ENCODE assay signal across 38 cellular contexts in genomic region chr6:168341280-168341679, GRCh38. TPM values are rescaled to one million over a fixed set of nuclear protein-coding genes. Genes with fewer than 3 reads are reported as not detected.
"Had no signal": no experiment of that assay in that cellular context is flagged by ENCODE, and none has a peak within 500 bp of the region (broad histone marks: within the 10 kb centered on the region; RNA-seq: fewer than 3 reads in every experiment).

No MANE protein-coding gene starts in this region.

- H3K27ac Mint-ChIP-seq: activated naive CD4-positive, alpha-beta T cell treated with anti-CD3 and anti-CD28 coated beads for 36 hours; activated naive CD4-positive, alpha-beta T cell treated with anti-CD3 and anti-CD28 coated beads, Interleukin-2, amount 10 ng/mL, durations not matched to agents 7 days and 5 days; activated naive CD4-positive, alpha-beta T cell treated with anti-CD3 and anti-CD28 coated beads, Interleukin-2, amount 50 U/mL, for 24 hours; activated naive CD4-positive, alpha-beta T cell treated with anti-CD3 and anti-CD28 coated beads, Interleukin-2, amount 50 U/mL, for 72 hours; activated naive CD8-positive, alpha-beta T cell; activated naive CD8-positive, alpha-beta T cell treated with anti-CD3 and anti-CD28 coated beads for 36 hours; activated naive CD8-positive, alpha-beta T cell treated with anti-CD3 and anti-CD28 coated beads, Interleukin-2, amount 10 ng/mL, durations not matched to agents 7 days and 5 days; activated naive CD8-positive, alpha-beta T cell treated with anti-CD3 and anti-CD28 coated beads, Interleukin-2, amount 50 U/mL, for 24 hours; activated T-cell treated with anti-CD3 and anti-CD28 coated beads, Interleukin-2, amount 50 U/mL, for 24 hours; activated T-cell treated with anti-CD3 and anti-CD28 coated beads, Interleukin-2, amount 50 U/mL, for 72 hours; activated T-helper 1 cell treated with anti-CD3 and anti-CD28 coated beads, Interleukin-12 subunit alpha, Interleukin-12 subunit beta, Interleukin-2, Interleukin-4 antibody, amounts not matched to agents 30 ng/mL and 10 ng/mL and 1 ng/mL, durations not matched to agents 14 hours and 24 hours and 36 hours; activated T-helper 17 cell treated with anti-CD3 and anti-CD28 coated beads, Interleukin-2, amount 50 U/mL, for 72 hours; activated T-helper 2 cell treated with anti-CD3 and anti-CD28 coated beads, Interferon-gamma antibody, Interleukin-2, Interleukin-4, amounts not matched to agents 10 μg/mL and 5 μg/mL and 100 μg/mL, durations not matched to agents 14 hours and 24 hours and 36 hours had no signal

- DNase-seq: activated effector memory CD4-positive, alpha-beta T cell treated with anti-CD3 and anti-CD28 coated beads, Interleukin-2, amount 50 U/mL, for 16 hours; activated effector memory CD4-positive, alpha-beta T cell treated with Interleukin-2 at 50 U/mL for 16 hours; activated gamma-delta T cell; activated gamma-delta T cell treated with Interleukin-2 at 50 U/mL for 16 hours; activated naive CD4-positive, alpha-beta T cell; activated naive CD4-positive, alpha-beta T cell treated with anti-CD3 and anti-CD28 coated beads for 36 hours; activated naive CD4-positive, alpha-beta T cell treated with anti-CD3 and anti-CD28 coated beads, Interleukin-2, amount 10 ng/mL, durations not matched to agents 7 days and 5 days; activated naive CD4-positive, alpha-beta T cell treated with anti-CD3 and anti-CD28 coated beads, Interleukin-2, amount 50 U/mL, for 16 hours; activated naive CD4-positive, alpha-beta T cell treated with Interleukin-2 at 50 U/mL for 16 hours; activated naive CD8-positive, alpha-beta T cell treated with anti-CD3 and anti-CD28 coated beads for 36 hours; activated naive CD8-positive, alpha-beta T cell treated with anti-CD3 and anti-CD28 coated beads, Interleukin-2, amount 10 ng/mL, durations not matched to agents 7 days and 5 days; activated naive CD8-positive, alpha-beta T cell treated with anti-CD3 and anti-CD28 coated beads, Interleukin-2, amount 50 U/mL, for 24 hours; activated T-cell treated with anti-CD3 and anti-CD28 coated beads, Interleukin-2, amount 50 U/mL, for 1 hour; activated T-cell treated with anti-CD3 and anti-CD28 coated beads, Interleukin-2, amount 50 U/mL, for 24 hours; activated T-cell treated with anti-CD3 and anti-CD28 coated beads, Interleukin-2, amount 50 U/mL, for 4 hours; activated T-cell treated with anti-CD3 and anti-CD28 coated beads, Interleukin-2, amount 50 U/mL, for 48 hours; activated T-cell treated with anti-CD3 and anti-CD28 coated beads, Interleukin-2, amount 50 U/mL, for 72 hours; adrenal gland; amniotic stem cell; amygdala; anterior cingulate cortex; aorta; body of pancreas; brain microvascular endothelial cell; caudate nucleus; central memory CD4-positive, alpha-beta T cell; cerebellar nuclear complex had no signal

- H3K27ac ChIP-seq: adrenal gland, ascending aorta, body of pancreas, brain microvascular endothelial cell, breast epithelium, cardiac muscle cell had no signal

- ATAC-seq: activated naive CD4-positive, alpha-beta T cell treated with anti-CD3 and anti-CD28 coated beads, Interleukin-2, amount 50 U/mL, for 72 hours; activated naive CD8-positive, alpha-beta T cell treated with anti-CD3 and anti-CD28 coated beads, Interleukin-2, amount 50 U/mL, for 24 hours; activated T-cell treated with anti-CD3 and anti-CD28 coated beads, Interleukin-2, amount 50 U/mL, for 4 hours; activated T-cell treated with anti-CD3 and anti-CD28 coated beads, Interleukin-2, amount 50 U/mL, for 72 hours; activated T-helper 17 cell treated with anti-CD3 and anti-CD28 coated beads, Interleukin-2, amount 50 U/mL, for 72 hours; body of pancreas had no signal

- H3K4me3 Mint-ChIP-seq: activated naive CD4-positive, alpha-beta T cell treated with anti-CD3 and anti-CD28 coated beads for 36 hours; activated naive CD4-positive, alpha-beta T cell treated with anti-CD3 and anti-CD28 coated beads, Interleukin-2, amount 10 ng/mL, durations not matched to agents 7 days and 5 days; activated naive CD4-positive, alpha-beta T cell treated with anti-CD3 and anti-CD28 coated beads, Interleukin-2, amount 50 U/mL, for 24 hours; activated naive CD8-positive, alpha-beta T cell; activated naive CD8-positive, alpha-beta T cell treated with anti-CD3 and anti-CD28 coated beads for 36 hours; activated naive CD8-positive, alpha-beta T cell treated with anti-CD3 and anti-CD28 coated beads, Interleukin-2, amount 10 ng/mL, durations not matched to agents 7 days and 5 days; activated naive CD8-positive, alpha-beta T cell treated with anti-CD3 and anti-CD28 coated beads, Interleukin-2, amount 50 U/mL, for 24 hours; activated T-cell treated with anti-CD3 and anti-CD28 coated beads, Interleukin-2, amount 50 U/mL, for 24 hours; activated T-cell treated with anti-CD3 and anti-CD28 coated beads, Interleukin-2, amount 50 U/mL, for 4 hours; activated T-cell treated with anti-CD3 and anti-CD28 coated beads, Interleukin-2, amount 50 U/mL, for 72 hours; activated T-helper 1 cell treated with anti-CD3 and anti-CD28 coated beads, Interleukin-12 subunit alpha, Interleukin-12 subunit beta, Interleukin-2, Interleukin-4 antibody, amounts not matched to agents 30 ng/mL and 10 ng/mL and 1 ng/mL, durations not matched to agents 14 hours and 24 hours and 36 hours; activated T-helper 17 cell treated with anti-CD3 and anti-CD28 coated beads, Interleukin-2, amount 50 U/mL, for 72 hours; brain; central memory CD8-positive, alpha-beta T cell had no signal

- H3K9me3 ChIP-seq: adrenal gland, ascending aorta, body of pancreas, breast epithelium had no signal

- H3K36me3 Mint-ChIP-seq: activated naive CD4-positive, alpha-beta T cell treated with anti-CD3 and anti-CD28 coated beads, Interleukin-2, amount 10 ng/mL, durations not matched to agents 7 days and 5 days; activated naive CD4-positive, alpha-beta T cell treated with anti-CD3 and anti-CD28 coated beads, Interleukin-2, amount 50 U/mL, for 24 hours; activated naive CD8-positive, alpha-beta T cell; activated naive CD8-positive, alpha-beta T cell treated with anti-CD3 and anti-CD28 coated beads for 36 hours; activated naive CD8-positive, alpha-beta T cell treated with anti-CD3 and anti-CD28 coated beads, Interleukin-2, amount 10 ng/mL, durations not matched to agents 7 days and 5 days; brain had no signal

- H3K27me3 ChIP-seq: adrenal gland, ascending aorta, body of pancreas, brain microvascular endothelial cell, cardiac muscle cell had no signal

- H3K36me3 ChIP-seq: adrenal gland, ascending aorta, brain microvascular endothelial cell, breast epithelium, cardiac muscle cell had no signal

- H3K4me3 ChIP-seq: adrenal gland, ascending aorta, body of pancreas, breast epithelium, cardiac muscle cell had no signal

- H3K9me3 Mint-ChIP-seq: activated naive CD4-positive, alpha-beta T cell treated with anti-CD3 and anti-CD28 coated beads for 36 hours; activated naive CD4-positive, alpha-beta T cell treated with anti-CD3 and anti-CD28 coated beads, Interleukin-2, amount 10 ng/mL, durations not matched to agents 7 days and 5 days; activated naive CD4-positive, alpha-beta T cell treated with anti-CD3 and anti-CD28 coated beads, Interleukin-2, amount 50 U/mL, for 24 hours; activated naive CD4-positive, alpha-beta T cell treated with anti-CD3 and anti-CD28 coated beads, Interleukin-2, amount 50 U/mL, for 72 hours; activated naive CD8-positive, alpha-beta T cell treated with anti-CD3 and anti-CD28 coated beads for 36 hours; activated naive CD8-positive, alpha-beta T cell treated with anti-CD3 and anti-CD28 coated beads, Interleukin-2, amount 10 ng/mL, durations not matched to agents 7 days and 5 days; activated naive CD8-positive, alpha-beta T cell treated with anti-CD3 and anti-CD28 coated beads, Interleukin-2, amount 50 U/mL, for 24 hours; activated T-cell treated with anti-CD3 and anti-CD28 coated beads, Interleukin-2, amount 50 U/mL, for 24 hours; activated T-cell treated with anti-CD3 and anti-CD28 coated beads, Interleukin-2, amount 50 U/mL, for 4 hours; activated T-cell treated with anti-CD3 and anti-CD28 coated beads, Interleukin-2, amount 50 U/mL, for 72 hours; activated T-helper 1 cell treated with anti-CD3 and anti-CD28 coated beads, Interleukin-12 subunit alpha, Interleukin-12 subunit beta, Interleukin-2, Interleukin-4 antibody, amounts not matched to agents 30 ng/mL and 10 ng/mL and 1 ng/mL, durations not matched to agents 14 hours and 24 hours and 36 hours; activated T-helper 17 cell treated with anti-CD3 and anti-CD28 coated beads, Interleukin-2, amount 50 U/mL, for 72 hours; activated T-helper 2 cell treated with anti-CD3 and anti-CD28 coated beads, Interferon-gamma antibody, Interleukin-2, Interleukin-4, amounts not matched to agents 10 μg/mL and 5 μg/mL and 100 μg/mL, durations not matched to agents 14 hours and 24 hours and 36 hours; brain; central memory CD8-positive, alpha-beta T cell had no signal

- H3K4me1 ChIP-seq: adrenal gland, ascending aorta, body of pancreas, breast epithelium had no signal

- H3K4me1 Mint-ChIP-seq: activated naive CD4-positive, alpha-beta T cell treated with anti-CD3 and anti-CD28 coated beads, Interleukin-2, amount 10 ng/mL, durations not matched to agents 7 days and 5 days; activated naive CD4-positive, alpha-beta T cell treated with anti-CD3 and anti-CD28 coated beads, Interleukin-2, amount 50 U/mL, for 24 hours; activated naive CD8-positive, alpha-beta T cell treated with anti-CD3 and anti-CD28 coated beads for 36 hours; activated naive CD8-positive, alpha-beta T cell treated with anti-CD3 and anti-CD28 coated beads, Interleukin-2, amount 10 ng/mL, durations not matched to agents 7 days and 5 days; activated naive CD8-positive, alpha-beta T cell treated with anti-CD3 and anti-CD28 coated beads, Interleukin-2, amount 50 U/mL, for 24 hours; activated T-helper 17 cell treated with anti-CD3 and anti-CD28 coated beads, Interleukin-2, amount 50 U/mL, for 72 hours had no signal

RNA-seq across cellular contexts. Expression of gene DACT2, which starts 21.7 kb away (rescaled TPM):
- total RNA-seq: activated naive CD4-positive, alpha-beta T cell treated with anti-CD3 and anti-CD28 coated beads for 36 hours; activated naive CD4-positive, alpha-beta T cell treated with anti-CD3 and anti-CD28 coated beads, Interleukin-2, amount 50 U/mL, for 72 hours; activated naive CD8-positive, alpha-beta T cell treated with anti-CD3 and anti-CD28 coated beads for 36 hours; activated naive CD8-positive, alpha-beta T cell treated with anti-CD3 and anti-CD28 coated beads, Interleukin-2, amount 10 ng/mL, durations not matched to agents 7 days and 5 days; activated T-cell treated with anti-CD3 and anti-CD28 coated beads, Interleukin-2, amount 50 U/mL, for 4 hours; ascending aorta had no signal
